ENCODE assay signal across 8 cellular contexts in genomic region chr16:74999683-75000480, GRCh38. TPM values are rescaled to one million over a fixed set of nuclear protein-coding genes. Genes with fewer than 3 reads are reported as not detected.
A peak's percentile ranks its signal among the peaks of the same experiment; 100 is the strongest.
DNase-seq lines count a peak whose midpoint lies in the region; ATAC-seq and TF ChIP-seq lines count a peak whose summit lies in the region.

No MANE protein-coding gene starts in this region.

- intact Hi-C loops in esophagus squamous epithelium (cut with DNase I), result loop anchor here (2.0 kb wide), 1 partner anchor 111 kb away; no protein-coding TSS in a partner anchor

- H3K4me1 ChIP-seq in CD4-positive, CD25-positive, alpha-beta regulatory T cell (ENCODE audit: control insufficient read depth, insufficient read depth, low read length, poor library complexity, severe bottlenecking), result peaks cover 24% of the 10 kb centered on the region
- H3K4me1 ChIP-seq in GM23248 (ENCODE audit: insufficient read depth) (peaks cover 18% of the 10 kb centered on the region), esophagus squamous epithelium (peaks cover 11 to 71% (median 30%) of the 10 kb centered on the region in 3 donors)

- peak overlapping the region; percentile 81 for H3K4me2 ChIP-seq in GM23248 (ENCODE audit: unreplicated experiment)

- H3K4me3 Mint-ChIP-seq in CD4-positive, CD25-positive, alpha-beta regulatory T cell, result peak overlapping the region; percentile 85 to 93 (median 88)
- H3K4me3 Mint-ChIP-seq in stimulated activated naive CD8-positive, alpha-beta T cell treated with anti-CD3 and anti-CD28 coated beads, Interleukin-15, Interleukin-2, amounts not matched to agents 100 ng/mL and 50 ng/mL, for 24 hours, result peak overlapping the region; percentile 84

- peaks cover 51% of the 10 kb centered on the region for H3K79me2 ChIP-seq in GM23248 (ENCODE audit: insufficient read depth)

- no peaks in the 10 kb centered on the region for H3K36me3 ChIP-seq in CD4-positive, CD25-positive, alpha-beta regulatory T cell (ENCODE audit: control insufficient read depth, insufficient read depth, low read length)
- H3K36me3 ChIP-seq in GM23248 (ENCODE audit: low read depth) (no peaks in the 10 kb centered on the region), esophagus squamous epithelium (peaks cover 0 to 9% (median 0%) of the 10 kb centered on the region in 3 donors)

- peak; percentile 50 to 75 (median 71) for DNase-seq in CD4-positive, CD25-positive, alpha-beta regulatory T cell
- peak; percentile 67 for DNase-seq in GM23248
- peak; percentile 21 for DNase-seq in NCI-H510A treated with DMSO at 0.1 percent for 48 hours (lab: John Stamatoyannopoulos, UW)
- DNase-seq in activated T-cell treated with anti-CD3 and anti-CD28 coated beads, Interleukin-2, amount 50 U/mL, for 1 hour, result peak; percentile 67
- DNase-seq in esophagus squamous epithelium (lab: John Stamatoyannopoulos, UW), result no peak
- DNase-seq in myocyte (ENCODE audit: low read depth), result peak; percentile 50

- peaks cover 23% of the 10 kb centered on the region; the same call in 1 of the 2 replicates for H3F3A ChIP-seq in GM23248 (ENCODE audit: insufficient read depth)

- peak overlapping the region; percentile 55 for H3K27ac ChIP-seq in CD4-positive, CD25-positive, alpha-beta regulatory T cell (ENCODE audit: insufficient read depth, low read length, poor library complexity, severe bottlenecking)
- H3K27ac ChIP-seq in GM23248 (no peak overlapping the region), esophagus squamous epithelium (peak overlapping the region; percentile 87 to 96 (median 91))

- peak; percentile 70 to 71 for ATAC-seq in CD4-positive, CD25-positive, alpha-beta regulatory T cell (ENCODE audit: low read depth in 2 of 2)
- ATAC-seq in HG03095 (IDR thresholded peaks at IDR 0.05; ENCODE audit: unreplicated experiment), result no peak

- peak overlapping the region; percentile 70 for H2AFZ ChIP-seq in GM23248

- H3K27ac Mint-ChIP-seq in CD4-positive, CD25-positive, alpha-beta regulatory T cell, result peak overlapping the region in 2 of 3 donors; percentile 42 to 78
- peak overlapping the region; percentile 52 for H3K27ac Mint-ChIP-seq in stimulated activated naive CD8-positive, alpha-beta T cell treated with anti-CD3 and anti-CD28 coated beads, Interleukin-15, Interleukin-2, amounts not matched to agents 100 ng/mL and 50 ng/mL, for 24 hours

- no peak for TF ChIP-seq CTCF in esophagus squamous epithelium (IDR thresholded peaks at IDR 0.05)

- 2 to 3% methylated on average over 63 to 66 of the region's 66 CpGs for WGBS in GM23248 (ENCODE audit: low coverage in 1 of 2, low lambda C conversion rate in 2 of 2, missing lambda C conversion rate in 2 of 2), 2 experiments
- WGBS in esophagus squamous epithelium, 2 donors, result 4% methylated on average over 13 of the region's 66 CpGs; no CpG with 5 or more reads in 1 of the 2 donors

- no peaks in the 10 kb centered on the region for H3K36me3 Mint-ChIP-seq in CD4-positive, CD25-positive, alpha-beta regulatory T cell
- H3K36me3 Mint-ChIP-seq in stimulated activated naive CD8-positive, alpha-beta T cell treated with anti-CD3 and anti-CD28 coated beads, Interleukin-15, Interleukin-2, amounts not matched to agents 100 ng/mL and 50 ng/mL, for 24 hours (ENCODE audit: low read depth), result no peaks in the 10 kb centered on the region

- TF ChIP-seq POLR2A in esophagus squamous epithelium (IDR thresholded peaks at IDR 0.05), result no peak

- H3K9me3 Mint-ChIP-seq in CD4-positive, CD25-positive, alpha-beta regulatory T cell, result no peaks in the 10 kb centered on the region
- H3K9me3 Mint-ChIP-seq in stimulated activated naive CD8-positive, alpha-beta T cell treated with anti-CD3 and anti-CD28 coated beads, Interleukin-15, Interleukin-2, amounts not matched to agents 100 ng/mL and 50 ng/mL, for 24 hours, result no peaks in the 10 kb centered on the region

- no peaks in the 10 kb centered on the region for H3K9me3 ChIP-seq in CD4-positive, CD25-positive, alpha-beta regulatory T cell (ENCODE audit: control insufficient read depth in 2 of 2, low read length in 2 of 2)
- no peaks in the 10 kb centered on the region for H3K9me3 ChIP-seq in GM23248 (ENCODE audit: low read depth)
- no peaks in the 10 kb centered on the region for H3K9me3 ChIP-seq in esophagus squamous epithelium

- H3K4me1 Mint-ChIP-seq in CD4-positive, CD25-positive, alpha-beta regulatory T cell, result peaks cover 12 to 42% (median 17%) of the 10 kb centered on the region in 4 donors
- H3K4me1 Mint-ChIP-seq in stimulated activated naive CD8-positive, alpha-beta T cell treated with anti-CD3 and anti-CD28 coated beads, Interleukin-15, Interleukin-2, amounts not matched to agents 100 ng/mL and 50 ng/mL, for 24 hours (ENCODE audit: low read depth), result peaks cover 25% of the 10 kb centered on the region

- H3K27me3 Mint-ChIP-seq in CD4-positive, CD25-positive, alpha-beta regulatory T cell, result peaks cover 14% of the 10 kb centered on the region
- H3K27me3 Mint-ChIP-seq in stimulated activated naive CD8-positive, alpha-beta T cell treated with anti-CD3 and anti-CD28 coated beads, Interleukin-15, Interleukin-2, amounts not matched to agents 100 ng/mL and 50 ng/mL, for 24 hours, result peaks cover 41% of the 10 kb centered on the region

- no peaks in the 10 kb centered on the region for H3K27me3 ChIP-seq in CD4-positive, CD25-positive, alpha-beta regulatory T cell (ENCODE audit: control insufficient read depth, insufficient read depth, low read length)
- H3K27me3 ChIP-seq in GM23248 (replicated peaks; ENCODE audit: insufficient read depth) (no peaks in the 10 kb centered on the region), esophagus squamous epithelium (no peaks in the 10 kb centered on the region)

- H3K9ac ChIP-seq in GM23248, result peak overlapping the region; percentile 76

- peak overlapping the region; percentile 59 for H3K4me3 ChIP-seq in CD4-positive, CD25-positive, alpha-beta regulatory T cell (ENCODE audit: low read depth, low read length)
- H3K4me3 ChIP-seq in GM23248, result peak overlapping the region; percentile 75
- peak overlapping the region; percentile 76 to 97 (median 88) for H3K4me3 ChIP-seq in esophagus squamous epithelium

- H3K9me2 ChIP-seq in GM23248 (ENCODE audit: insufficient read depth), result no peaks in the 10 kb centered on the region

- no peaks in the 10 kb centered on the region for H4K20me1 ChIP-seq in GM23248 (ENCODE audit: insufficient read depth)

- in situ Hi-C loops in GM23248 (cut with MboI), result loop anchor here (5.0 kb wide), 1 partner anchor 107 kb away; no protein-coding TSS in a partner anchor

RNA-seq across cellular contexts. Expression of gene ZNRF1, which starts 1.1 kb away (rescaled TPM):
- 15.1 TPM for total RNA-seq in CD4-positive, CD25-positive, alpha-beta regulatory T cell
- polyA plus RNA-seq in CD4-positive, CD25-positive, alpha-beta regulatory T cell, result 1 to 10 TPM; 3.2 to 8.6 (median 5.8) TPM
- total RNA-seq in GM23248 (2014; rRNA removed; shearing (Covaris generic)), result 10.4 and 17.2 TPM in 2 replicates
- polyA plus RNA-seq in GM23248 (2016; fragmentation: Nextera tagmentation; extraction: Ambion mirVana), result 7.1 and 7.6 TPM in 2 replicates
- total RNA-seq in esophagus squamous epithelium, result 10 to 100 TPM; 28.0 to 67.4 (median 33.5) TPM
- total RNA-seq in myocyte, result 71.1 and 82.3 TPM in 2 replicates
- polyA plus RNA-seq in myocyte (2012), result 28.5 TPM

RNA-seq across cellular contexts. Expression of gene WDR59, which starts 15.0 kb away (rescaled TPM):
- 89.2 TPM for total RNA-seq in CD4-positive, CD25-positive, alpha-beta regulatory T cell
- polyA plus RNA-seq in CD4-positive, CD25-positive, alpha-beta regulatory T cell, result 10 to 100 TPM; 11.4 to 14.9 (median 13.0) TPM
- total RNA-seq in GM23248 (2014; rRNA removed; shearing (Covaris generic)), result 7.5 and 8.3 TPM in 2 replicates
- polyA plus RNA-seq in GM23248 (2016; fragmentation: Nextera tagmentation; extraction: Ambion mirVana), result 11.4 and 15.2 TPM in 2 replicates
- 10 to 100 TPM in 3 of 4 donors, 1 to 10 TPM in 1; 9.8 to 25.1 (median 22.2) TPM for total RNA-seq in esophagus squamous epithelium
- 14.8 and 15.4 TPM in 2 replicates for total RNA-seq in myocyte
- 27.8 TPM for polyA plus RNA-seq in myocyte (2012)
